8 cellular contexts compared by ENCODE assay signal in the genomic region with DNA sequence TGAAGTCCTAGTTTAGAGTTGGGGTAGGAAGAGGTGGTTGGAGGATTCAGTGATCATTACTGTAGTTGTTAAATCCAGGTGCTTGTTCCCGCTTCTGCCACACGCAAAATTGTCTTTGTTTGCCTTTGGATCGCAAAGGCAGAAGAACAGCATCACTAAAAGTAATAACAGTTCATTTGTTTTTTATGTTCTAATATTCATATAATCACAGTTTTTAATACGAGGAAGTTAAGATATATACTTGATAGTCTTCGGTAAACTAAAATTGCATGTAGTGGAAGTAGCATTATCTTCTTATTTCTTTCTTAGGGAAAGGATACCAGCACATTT. TPM values are rescaled to one million over a fixed set of nuclear protein-coding genes. Genes with fewer than 3 reads are reported as not detected.
DNase-seq lines count a peak whose midpoint lies in the region; ATAC-seq and TF ChIP-seq lines count a peak whose summit lies in the region.

No MANE protein-coding gene starts in this region.

- no peaks in the 10 kb centered on the region for H3K9me3 Mint-ChIP-seq in activated CD4-positive, alpha-beta T cell treated with anti-CD3 and anti-CD28 coated beads for 36 hours (ENCODE audit: low read depth)

- peaks cover 5% of the 10 kb centered on the region for H3K36me3 Mint-ChIP-seq in activated CD4-positive, alpha-beta T cell treated with anti-CD3 and anti-CD28 coated beads for 36 hours (ENCODE audit: low read depth)

- peak overlapping the region; percentile 62 for H3K4me2 ChIP-seq in OCI-LY3 (ENCODE audit: low read length)

- intact Hi-C loops in activated CD4-positive, alpha-beta T cell treated with anti-CD3 and anti-CD28 coated beads for 36 hours (cut with DNase I, micrococcal nuclease) = loop anchor here (5.0 kb wide), 3 partner anchors 85 to 1195 kb away; partner anchors contain the start of genes NOP58 (in 1 of the 2), STRADB (in 1 of the 2) and TRAK2 (in 1 of the 2)

- H3K9me3 ChIP-seq in OCI-LY3 (ENCODE audit: insufficient read depth, low read length) (no peaks in the 10 kb centered on the region), esophagus (ENCODE audit: control insufficient read depth in 2 of 2, insufficient read depth in 1 of 2, low read depth in 1 of 2, low read length in 1 of 2) (peaks cover 0 to 2% of the 10 kb centered on the region in 2 donors)

- no peaks in the 10 kb centered on the region for H3K27me3 ChIP-seq in OCI-LY3 (ENCODE audit: low read depth, low read length)
- no peaks in the 10 kb centered on the region for H3K27me3 ChIP-seq in esophagus (ENCODE audit: control insufficient read depth in 1 of 2, insufficient read depth in 2 of 2, low read length in 2 of 2)
- H3K27me3 ChIP-seq in rectal smooth muscle tissue (ENCODE audit: control insufficient read depth, insufficient read depth, low read length) = no peaks in the 10 kb centered on the region

- peak; percentile 8 for ATAC-seq in activated CD4-positive, alpha-beta T cell treated with anti-CD3 and anti-CD28 coated beads for 36 hours
- ATAC-seq in omental fat pad (ENCODE audit: low FRiP score) = no peak

- DNase-seq in activated CD4-positive, alpha-beta T cell treated with anti-CD3 and anti-CD28 coated beads for 36 hours = no peak
- no peak for DNase-seq in activated CD4-positive, alpha-beta T cell treated with anti-CD3 and anti-CD28 coated beads, Interleukin-2, amount 50 U/mL, for 48 hours
- DNase-seq in omental fat pad (ENCODE audit: low spot score) (no peak), NCI-H1105 (lab: John Stamatoyannopoulos, UW) (no peak), globus pallidus (ENCODE audit: low spot score) (no peak)

- 0 out of 2 replicates have a peak, but pooled peaks cover 3% of the 10 kb centered on the region for H4K20me1 ChIP-seq in OCI-LY3 (ENCODE audit: insufficient read depth, low read length)

- H3K27ac ChIP-seq in OCI-LY3 (ENCODE audit: low read length) (peak overlapping the region; percentile 72), esophagus (ENCODE audit: low read depth in 2 of 2, low read length in 1 of 2) (peak overlapping the region; percentile 83 to 96), rectal smooth muscle tissue (ENCODE audit: low read depth, low read length) (peak overlapping the region; percentile 97)

- H3K79me2 ChIP-seq in OCI-LY3 (ENCODE audit: low read length) = peaks cover 71% of the 10 kb centered on the region

- TF ChIP-seq CTCF in OCI-LY3 (IDR thresholded peaks at IDR 0.05; ENCODE audit: low read depth, low read length) (no peak), omental fat pad (IDR thresholded peaks at IDR 0.05) (no peak)

- POLR2A ChIA-PET in activated CD4-positive, alpha-beta T cell treated with anti-CD3 and anti-CD28 coated beads for 36 hours (lab: Charles Lee) = no interaction called here

- H3K4me1 ChIP-seq in OCI-LY3 (ENCODE audit: low read length) (peaks cover 24% of the 10 kb centered on the region), esophagus (ENCODE audit: control insufficient read depth in 2 of 2, insufficient read depth in 2 of 2, low read length in 1 of 2) (no peaks in the 10 kb centered on the region), rectal smooth muscle tissue (ENCODE audit: control insufficient read depth, insufficient read depth, low read length) (peaks cover 14% of the 10 kb centered on the region)

- CTCF ChIA-PET in activated CD4-positive, alpha-beta T cell treated with anti-CD3 and anti-CD28 coated beads for 36 hours (lab: Charles Lee) = interaction anchor here (0.7 to 3.6 kb wide), 4 partner anchors 86 to 349 kb away, joined by 3 to 19 read pairs (median 3); partner anchors contain the start of gene ORC2

- WGBS in esophagus, 2 donors = 2% methylated on average over 5 of the region's 5 CpGs

- H2AFZ ChIP-seq in OCI-LY3 (ENCODE audit: low read depth, low read length) = peak overlapping the region; percentile 97

- H3K9ac ChIP-seq in OCI-LY3 (ENCODE audit: low read length) (peak overlapping the region; percentile 84), rectal smooth muscle tissue (ENCODE audit: low read length) (peak overlapping the region; percentile 95)

- peak overlapping the region; percentile 96 for H3K27ac Mint-ChIP-seq in activated CD4-positive, alpha-beta T cell treated with anti-CD3 and anti-CD28 coated beads for 36 hours

- H3K36me3 ChIP-seq in OCI-LY3 (replicated peaks; ENCODE audit: low read depth, low read length) (no peaks in the 10 kb centered on the region), esophagus (ENCODE audit: control insufficient read depth in 2 of 2, insufficient read depth in 2 of 2, low read length in 1 of 2) (no peaks in the 10 kb centered on the region), rectal smooth muscle tissue (ENCODE audit: control insufficient read depth, insufficient read depth, low read length) (no peaks in the 10 kb centered on the region)

- H3K4me1 Mint-ChIP-seq in activated CD4-positive, alpha-beta T cell treated with anti-CD3 and anti-CD28 coated beads for 36 hours = peaks cover 53% of the 10 kb centered on the region

- H3K4me3 Mint-ChIP-seq in activated CD4-positive, alpha-beta T cell treated with anti-CD3 and anti-CD28 coated beads for 36 hours = peak overlapping the region; percentile 97

- H3K4me3 ChIP-seq in OCI-LY3 (ENCODE audit: low read length) (peak overlapping the region; percentile 90), esophagus (ENCODE audit: low read depth in 1 of 2, low read length in 2 of 2) (peak overlapping the region; percentile 97), rectal smooth muscle tissue (ENCODE audit: low read length) (peak overlapping the region; percentile 98)

- H3K27me3 Mint-ChIP-seq in activated CD4-positive, alpha-beta T cell treated with anti-CD3 and anti-CD28 coated beads for 36 hours = no peaks in the 10 kb centered on the region

RNA-seq across cellular contexts. Expression of gene NDUFB3, which starts 0.4 kb away (rescaled TPM):
- 100 to 1,000 TPM; 126 to 150 TPM for total RNA-seq in activated CD4-positive, alpha-beta T cell treated with anti-CD3 and anti-CD28 coated beads for 36 hours
- 100 to 1,000 TPM in 1 of 2 donors, 10 to 100 TPM in 1; 70.5 to 116 TPM for polyA plus RNA-seq in esophagus
- total RNA-seq in omental fat pad = 10 to 100 TPM; 32.4 to 47.9 (median 45.9) TPM

RNA-seq across cellular contexts. Expression of gene HYCC2, which starts 0.7 kb away (rescaled TPM):
- 10 to 100 TPM; 15.8 to 16.0 TPM for total RNA-seq in activated CD4-positive, alpha-beta T cell treated with anti-CD3 and anti-CD28 coated beads for 36 hours
- polyA plus RNA-seq in esophagus = 1 to 10 TPM; 2.8 to 8.4 TPM
- 10 to 100 TPM; 17.1 to 36.9 (median 23.1) TPM for total RNA-seq in omental fat pad

RNA-seq across cellular contexts. Expression of gene CFLAR, which starts 43.8 kb away (rescaled TPM):
- 100 to 1,000 TPM; 255 to 270 TPM for total RNA-seq in activated CD4-positive, alpha-beta T cell treated with anti-CD3 and anti-CD28 coated beads for 36 hours
- 10 to 100 TPM; 39.6 to 58.5 TPM for polyA plus RNA-seq in esophagus
- 100 to 1,000 TPM; 204 to 455 (median 293) TPM for total RNA-seq in omental fat pad
